21 cellular contexts compared by ENCODE assay signal in the genomic region with DNA sequence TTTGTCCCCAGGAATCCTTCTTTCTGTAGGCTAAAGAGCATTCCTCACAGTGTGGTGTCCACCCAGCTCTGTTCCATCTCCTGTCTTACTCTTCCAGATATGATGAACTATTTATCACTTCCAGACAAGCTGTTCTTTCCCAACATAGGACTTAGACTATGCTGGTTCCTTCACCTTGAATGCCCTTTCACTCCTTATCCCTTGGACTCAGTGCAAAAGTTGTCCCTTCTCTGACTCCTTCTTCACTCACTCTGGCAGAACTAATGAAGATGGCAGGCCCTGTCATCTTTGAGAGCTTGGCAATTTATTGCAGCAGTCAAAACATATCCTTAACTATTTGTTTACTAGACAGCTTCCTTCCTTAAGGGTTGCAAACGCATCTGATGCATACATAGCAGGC. TPM values are rescaled to one million over a fixed set of nuclear protein-coding genes. Genes with fewer than 3 reads are reported as not detected.
"Had no signal": no experiment of that assay in that cellular context is flagged by ENCODE, and none has a peak within 500 bp of the region (broad histone marks: within the 10 kb centered on the region; RNA-seq: fewer than 3 reads in every experiment).

No MANE protein-coding gene starts in this region.

- H3K27ac Mint-ChIP-seq: T-cell had no signal

- H3K9me3 ChIP-seq: SJCRH30 had no signal

- H3K36me3 Mint-ChIP-seq: T-cell had no signal

- H3K9ac ChIP-seq: KMS-11 had no signal

- H3K27ac ChIP-seq: KMS-11, SJCRH30, SK-N-MC had no signal

- H3K4me3 ChIP-seq: SJCRH30, SK-N-MC had no signal

- H3K27me3 ChIP-seq: SJCRH30 had no signal

- DNase-seq: Kasumi-1, MM.1S, NCI-H1092 treated with DMSO at 0.1 percent for 48 hours, NCI-H1436, NCI-H187, NCI-H2029, NCI-H2081 treated with DMSO at 0.1 percent for 48 hours, NCI-H2171, NCI-H226, NCI-H446, NCI-H510A, NCI-H524 treated with DMSO at 0.1 percent for 48 hours, NCI-H69, NCI-H774, SHP77 treated with DMSO at 0.1 percent for 48 hours, SJCRH30, SW 1271, T-cell had no signal

- H3K36me3 ChIP-seq: SJCRH30 had no signal

- H3K9me3 Mint-ChIP-seq: T-cell had no signal

- ATAC-seq: Right ventricle myocardium inferior, T-cell had no signal

- H3K4me2 ChIP-seq: KMS-11 had no signal

- H3K4me3 Mint-ChIP-seq: T-cell had no signal

- H3K4me1 ChIP-seq: SJCRH30 had no signal

RNA-seq across cellular contexts. Expression of a gene that starts 3.5 kb away (rescaled TPM):
- total RNA-seq: SJCRH30 had no signal
